In genomic region chr2:213279961-213280360, GRCh38 we compare ENCODE assay signal across 32 cellular contexts. TPM values are rescaled to one million over a fixed set of nuclear protein-coding genes. Genes with fewer than 3 reads are reported as not detected.
A peak's percentile ranks its signal among the peaks of the same experiment; 100 is the strongest.
DNase-seq lines count a peak whose midpoint lies in the region; ATAC-seq and TF ChIP-seq lines count a peak whose summit lies in the region.
"Had no signal": no experiment of that assay in that cellular context is flagged by ENCODE, and none has a peak within 500 bp of the region (broad histone marks: within the 10 kb centered on the region; RNA-seq: fewer than 3 reads in every experiment).

No MANE protein-coding gene starts in this region.

- POLR2A ChIA-PET in SK-N-SH (lab: Yijun Ruan, JAX) = no interaction called here

- no peak overlapping the region for H3K4me3 ChIP-seq in SK-N-SH (ENCODE audit: low read depth in 2 of 2, low read length in 1 of 2)
- no peak overlapping the region for H3K4me3 ChIP-seq in cardiac fibroblast (replicated peaks in 1 of 2; ENCODE audit: low read depth in 2 of 2, low read length in 2 of 2)
- no peak overlapping the region for H3K4me3 ChIP-seq in hepatocyte
- no peak overlapping the region for H3K4me3 ChIP-seq in thyroid gland (replicated peaks in 1 of 3)
- H3K4me3 ChIP-seq: esophagus muscularis mucosa, left lung, PC-9, sigmoid colon, upper lobe of left lung had no signal

- no peak for TF ChIP-seq CTCF in SK-N-SH (IDR thresholded peaks at IDR 0.05)
- no peak for TF ChIP-seq CTCF in cardiac fibroblast (IDR thresholded peaks at IDR 0.05; ENCODE audit: low read depth, low read length)
- TF ChIP-seq CTCF in hepatocyte (IDR thresholded peaks at IDR 0.05; ENCODE audit: poor library complexity) = no peak
- no peak for TF ChIP-seq CTCF in type B pancreatic cell (conservative IDR thresholded peaks at IDR 0.05)
- no peak for TF ChIP-seq CTCF in thyroid gland (IDR thresholded peaks at IDR 0.05)

- peak overlapping the region; percentile 93 for H3K27ac Mint-ChIP-seq in type B pancreatic cell
- H3K27ac Mint-ChIP-seq: activated naive CD8-positive, alpha-beta T cell treated with anti-CD3 and anti-CD28 coated beads, Interleukin-2, amount 50 U/mL, for 24 hours; activated T-cell treated with anti-CD3 and anti-CD28 coated beads, Interleukin-2, amount 50 U/mL, for 72 hours; CD8-positive, alpha-beta memory T cell; H9; memory B cell had no signal

- no peak for TF ChIP-seq EP300 in SK-N-SH (IDR thresholded peaks at IDR 0.05; ENCODE audit: borderline replicate concordance in 1 of 2, low read depth in 1 of 2, low read length in 1 of 2)

- peaks cover 7% of the 10 kb centered on the region for H3F3A ChIP-seq in SK-N-SH (replicated peaks; ENCODE audit: insufficient read depth)

- H3K79me2 ChIP-seq in SK-N-SH (ENCODE audit: insufficient read depth) = peaks cover 4% of the 10 kb centered on the region; the same call in 1 of the 2 replicates
- H3K79me2 ChIP-seq in hepatocyte = peaks cover 7% of the 10 kb centered on the region

- H3K4me1 Mint-ChIP-seq in type B pancreatic cell (ENCODE audit: unreplicated experiment) = peaks cover 5% of the 10 kb centered on the region

- H3K9me3 Mint-ChIP-seq in type B pancreatic cell = peaks cover 6% of the 10 kb centered on the region
- H3K9me3 Mint-ChIP-seq: central memory CD8-positive, alpha-beta T cell had no signal

- CTCF ChIA-PET in SK-N-SH (lab: Yijun Ruan, JAX) = no interaction called here

- 55% methylated on average over 1 of the region's 1 CpG for WGBS in SK-N-SH (ENCODE audit: low lambda C conversion rate)
- 94% methylated on average over 1 of the region's 1 CpG for WGBS in hepatocyte (ENCODE audit: low lambda C conversion rate, missing lambda C conversion rate)
- WGBS in thyroid gland, 2 donors = 68 to 71% methylated on average over 1 of the region's 1 CpG

- H3K36me3 ChIP-seq in SK-N-SH (replicated peaks in 1 of 2; ENCODE audit: control insufficient read depth in 1 of 2, insufficient read depth in 2 of 2, low read length in 1 of 2) (no peaks in the 10 kb centered on the region), hepatocyte (replicated peaks; ENCODE audit: insufficient read depth, low read depth) (no peaks in the 10 kb centered on the region), thyroid gland (no peaks in the 10 kb centered on the region)
- H3K36me3 ChIP-seq: BE2C, esophagus muscularis mucosa, left lung, sigmoid colon, upper lobe of left lung had no signal

- H3K4me1 ChIP-seq in SK-N-SH (ENCODE audit: control insufficient read depth in 1 of 2, insufficient read depth in 2 of 2, low read depth in 1 of 2, low read length in 1 of 2) (peaks cover 4 to 5% of the 10 kb centered on the region in 2 experiments; a peak in 2 of 4 replicates), hepatocyte (ENCODE audit: insufficient read depth) (peaks cover 1% of the 10 kb centered on the region), thyroid gland (peaks cover 0 to 7% of the 10 kb centered on the region in 2 donors)
- H3K4me1 ChIP-seq: left lung had no signal

- no peak for TF ChIP-seq RAD21 in SK-N-SH (IDR thresholded peaks at IDR 0.05; ENCODE audit: low read length)

- H3K9me2 ChIP-seq in SK-N-SH (no peaks in the 10 kb centered on the region), hepatocyte (replicated peaks; ENCODE audit: insufficient read depth) (no peaks in the 10 kb centered on the region)

- no peaks in the 10 kb centered on the region for H3K9me3 ChIP-seq in SK-N-SH
- H3K9me3 ChIP-seq in hepatocyte (ENCODE audit: low read depth) = no peaks in the 10 kb centered on the region
- H3K9me3 ChIP-seq in thyroid gland = no peaks in the 10 kb centered on the region
- H3K9me3 ChIP-seq: BE2C had no signal

- intact Hi-C loops in thyroid gland (cut with DNase I) = no loop called here

- ATAC-seq in SK-N-SH treated with all-trans-retinoic acid at 6 μM for 48 hours = no peak
- ATAC-seq in GM18870 (IDR thresholded peaks at IDR 0.05; ENCODE audit: unreplicated experiment) = no peak
- ATAC-seq in HG02870 (IDR thresholded peaks at IDR 0.05; ENCODE audit: unreplicated experiment) = no peak
- ATAC-seq: activated CD4-positive, CD25-positive, alpha-beta regulatory T cell treated with anti-CD3 and anti-CD28 coated beads, Interleukin-2, amount 50 U/mL, for 24 hours; activated naive CD8-positive, alpha-beta T cell treated with anti-CD3 and anti-CD28 coated beads, Interleukin-2, amount 50 U/mL, for 24 hours; activated T-cell treated with anti-CD3 and anti-CD28 coated beads, Interleukin-2, amount 50 U/mL, for 72 hours; HepG2; left lung had no signal

- peak overlapping the region; percentile 11 for H3K4me3 Mint-ChIP-seq in type B pancreatic cell
- H3K4me3 Mint-ChIP-seq: activated naive CD8-positive, alpha-beta T cell treated with anti-CD3 and anti-CD28 coated beads, Interleukin-2, amount 50 U/mL, for 24 hours; activated T-cell treated with anti-CD3 and anti-CD28 coated beads, Interleukin-2, amount 50 U/mL, for 72 hours; central memory CD8-positive, alpha-beta T cell; H9; memory B cell had no signal

- H3K4me2 ChIP-seq in SK-N-SH = no peak overlapping the region
- no peak overlapping the region for H3K4me2 ChIP-seq in hepatocyte

- TF ChIP-seq POLR2A in thyroid gland (IDR thresholded peaks at IDR 0.05) = no peak

- H2AFZ ChIP-seq in SK-N-SH (ENCODE audit: low read depth) (no peak overlapping the region), hepatocyte (no peak overlapping the region)
- H2AFZ ChIP-seq: PC-9 had no signal

- H3K27me3 Mint-ChIP-seq in type B pancreatic cell = no peaks in the 10 kb centered on the region
- H3K27me3 Mint-ChIP-seq: activated naive CD8-positive, alpha-beta T cell treated with anti-CD3 and anti-CD28 coated beads, Interleukin-2, amount 50 U/mL, for 24 hours had no signal

- no peak overlapping the region for H3K27ac ChIP-seq in SK-N-SH (ENCODE audit: low read depth in 2 of 2, low read length in 1 of 2)
- peak overlapping the region; percentile 34 for H3K27ac ChIP-seq in hepatocyte
- no peak overlapping the region for H3K27ac ChIP-seq in thyroid gland
- H3K27ac ChIP-seq: 22Rv1, esophagus muscularis mucosa, left lung, sigmoid colon, upper lobe of left lung had no signal

- DNase-seq in SK-N-SH (no peak), cardiac fibroblast (ENCODE audit: low read depth in 2 of 2) (peak; percentile 76 to 77), hepatocyte (ENCODE audit: low spot score) (no peak), type B pancreatic cell (ENCODE audit: extremely low spot score, unreplicated experiment) (no peak), thyroid gland (no peak)
- DNase-seq: activated CD4-positive, alpha-beta T cell treated with anti-CD3 and anti-CD28 coated beads, Interleukin-2, amount 50 U/mL, for 48 hours; activated naive CD4-positive, alpha-beta T cell; activated naive CD8-positive, alpha-beta T cell treated with anti-CD3 and anti-CD28 coated beads, Interleukin-2, amount 50 U/mL, for 24 hours; activated T-cell treated with anti-CD3 and anti-CD28 coated beads, Interleukin-2, amount 50 U/mL, for 72 hours; BE2C; CD8-positive, alpha-beta memory T cell; dermis blood vessel endothelial cell; H9; left lung; NCI-H1417 treated with DMSO at 0.1 percent for 48 hours; NCI-H2029 treated with DMSO at 0.1 percent for 48 hours; NCI-H2227 treated with DMSO at 0.1 percent for 48 hours; NCI-H526 treated with DMSO at 0.1 percent for 48 hours; posterior cingulate gyrus; sigmoid colon; stimulated activated CD4-positive, alpha-beta T cell treated with anti-CD3 and anti-CD28 coated beads, Interleukin-4, amount 100 ng/mL, for 4 hours; upper lobe of left lung had no signal

- peaks cover 9% of the 10 kb centered on the region for H3K36me3 Mint-ChIP-seq in type B pancreatic cell

- H3K27me3 ChIP-seq in SK-N-SH (ENCODE audit: insufficient read depth) (no peaks in the 10 kb centered on the region), hepatocyte (no peaks in the 10 kb centered on the region), thyroid gland (no peaks in the 10 kb centered on the region)
- H3K27me3 ChIP-seq: BE2C, esophagus muscularis mucosa, left lung, sigmoid colon, upper lobe of left lung had no signal

- H3K9ac ChIP-seq in SK-N-SH = no peak overlapping the region

- H4K20me1 ChIP-seq in SK-N-SH (ENCODE audit: insufficient read depth) (no peaks in the 10 kb centered on the region), hepatocyte (ENCODE audit: insufficient read depth, poor library complexity, severe bottlenecking) (no peaks in the 10 kb centered on the region)

TF ChIP-seq in SK-N-SH treated with all-trans-retinoic acid at 6 μM for 48 hours, 23 proteins besides CTCF, POLR2A, EP300 and RAD21:
- TF ChIP-seq ISL1 (CRISPR knock-in tag; IDR thresholded peaks at IDR 0.05) (0 out of 2 replicates have a peak, but pooled peaks have one; percentile 32), ZNF565 (CRISPR knock-in tag; conservative IDR thresholded peaks at IDR 0.05; ENCODE audit: low read depth) (no peak)

TF ChIP-seq in SK-N-SH, 30 proteins besides CTCF, POLR2A, EP300 and RAD21 (continues in another document):
- TF ChIP-seq IRF3 (IDR thresholded peaks at IDR 0.05; ENCODE audit: low read depth, low read length) (no peak), NFIC (IDR thresholded peaks at IDR 0.05; ENCODE audit: borderline replicate concordance) (no peak), RXRA (IDR thresholded peaks at IDR 0.05; ENCODE audit: borderline replicate concordance, low read depth) (no peak), CHD2 (IDR thresholded peaks at IDR 0.05; ENCODE audit: low read length, partially characterized antibody) (no peak), EZH2phosphoT487 (IDR thresholded peaks at IDR 0.05; ENCODE audit: borderline replicate concordance, low read depth) (no peak)

RNA-seq across cellular contexts. Expression of gene SPAG16, which starts 4.3 kb away (rescaled TPM):
- polyA plus RNA-seq in SK-N-SH (2012; rRNA removed) (20.5 and 29.5 TPM in 2 replicates), hepatocyte (44.3 and 52.1 TPM in 2 replicates)
- 33.2 and 42.1 TPM in 2 replicates for polyA plus RNA-seq in SK-N-SH (2012; cell fraction: cytosol; rRNA removed)
- 14.2 and 22.2 TPM in 2 replicates for polyA plus RNA-seq in SK-N-SH (2012; cell fraction: nucleus; rRNA removed)
- total RNA-seq in hepatocyte (55.7 and 56.9 TPM in 2 replicates), type B pancreatic cell (ENCODE audit: low replicate concordance) (54.8 and 70.6 TPM in 2 replicates), thyroid gland (10 to 100 TPM; 34.1 to 59.3 (median 46.8) TPM)

Comparison
In these comparisons a context has a peak if more than half of its experiments do, and no peak if none do; other contexts are left out.
1. DNase-seq: peak in cardiac fibroblast (2 of 2); none in SK-N-SH (single experiment), hepatocyte (single experiment), type B pancreatic cell (single experiment) and thyroid gland (0 of 2).